ENCODE assay signal across 2 cellular contexts in genomic region chr1:185880779-185881333, GRCh38.
TF ChIP-seq lines count a peak whose summit lies in the region.

No MANE protein-coding gene starts in this region.

TF ChIP-seq in liver, 16 proteins besides CTCF, POLR2A, EP300 and RAD21 (continued from another document):
- no peak for TF ChIP-seq REST (IDR thresholded peaks at IDR 0.05)
- TF ChIP-seq FOXA1 (IDR thresholded peaks at IDR 0.05) = peak; percentile 92
- no peak for TF ChIP-seq ZBTB33 (IDR thresholded peaks at IDR 0.05)
- no peak for TF ChIP-seq TAF1 (conservative IDR thresholded peaks at IDR 0.05)
- peak in 1 of 2 donors; percentile 9 for TF ChIP-seq JUND (IDR thresholded peaks at IDR 0.05)
- TF ChIP-seq YY1 (IDR thresholded peaks at IDR 0.05) = peak; percentile 92
- peak; percentile 52 to 86 for TF ChIP-seq HNF4A (conservative IDR thresholded peaks at IDR 0.05)
- TF ChIP-seq GABPA (IDR thresholded peaks at IDR 0.05 in 1 of 2, conservative IDR thresholded peaks at IDR 0.05 in 1 of 2) = no peak
- peak in 1 of 2 donors; percentile 63 for TF ChIP-seq RXRA (IDR thresholded peaks at IDR 0.05)
- no peak for TF ChIP-seq EGR1 (IDR thresholded peaks at IDR 0.05; ENCODE audit: low read depth in 2 of 2)
- TF ChIP-seq FOXA2 (IDR thresholded peaks at IDR 0.05) = peak; percentile 95
- TF ChIP-seq SP1 (IDR thresholded peaks at IDR 0.05) = peak; percentile 47
- no peak for TF ChIP-seq ATF3 (IDR thresholded peaks at IDR 0.05)

TF ChIP-seq in HepG2, 621 proteins besides CTCF, POLR2A, EP300 and RAD21 (continued from another document):
- TF ChIP-seq ZBTB49 (CRISPR knock-in tag; IDR thresholded peaks at IDR 0.05; ENCODE audit: borderline replicate concordance) = no peak
- TF ChIP-seq POLR2G (IDR thresholded peaks at IDR 0.05; ENCODE audit: low read depth, low read length) = no peak
- no peak for TF ChIP-seq ZNF513 (CRISPR knock-in tag; conservative IDR thresholded peaks at IDR 0.05)
- TF ChIP-seq SCMH1 (CRISPR knock-in tag; IDR thresholded peaks at IDR 0.05; ENCODE audit: borderline replicate concordance) = no peak
- no peak for TF ChIP-seq HMGA1 (CRISPR knock-in tag; conservative IDR thresholded peaks at IDR 0.05)
- no peak for TF ChIP-seq ARHGAP35 (CRISPR knock-in tag; IDR thresholded peaks at IDR 0.05; ENCODE audit: borderline replicate concordance)
- TF ChIP-seq ZNF615 (CRISPR knock-in tag; IDR thresholded peaks at IDR 0.05; ENCODE audit: borderline replicate concordance) = no peak
